Comparison of ENCODE assay signal across 10 cellular contexts in the genomic region with DNA sequence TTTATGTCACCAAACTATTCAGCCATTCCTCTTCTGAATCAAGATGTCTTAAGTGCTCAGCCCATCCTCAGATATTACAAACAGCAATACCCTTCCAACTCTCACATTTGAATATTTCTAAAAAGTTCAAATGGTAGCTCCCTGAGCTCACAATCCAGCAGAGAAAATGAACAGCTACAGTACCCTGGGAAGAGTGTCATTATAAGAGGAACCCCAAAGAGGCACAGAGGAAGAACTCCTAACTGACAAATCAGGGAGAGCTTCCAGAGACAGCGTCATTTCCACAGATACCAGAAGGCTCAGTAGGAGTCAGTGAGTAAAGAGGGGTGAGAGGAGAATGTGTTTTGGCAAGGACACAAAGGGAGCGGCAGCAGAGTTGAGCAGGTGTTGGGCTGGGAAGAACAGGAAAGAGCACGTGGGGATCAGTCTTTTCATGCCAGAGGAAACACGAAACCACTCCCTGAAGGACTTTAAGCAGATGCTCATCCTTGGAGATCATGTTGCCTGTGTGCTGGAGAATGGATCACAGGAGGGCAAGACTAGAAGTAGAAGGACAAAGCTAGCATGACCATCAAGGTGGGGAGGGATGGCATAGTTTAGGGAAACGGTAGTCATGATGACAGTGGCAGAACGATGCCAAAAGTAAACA. TPM values are rescaled to one million over a fixed set of nuclear protein-coding genes. Genes with fewer than 3 reads are reported as not detected.
DNase-seq lines count a peak whose midpoint lies in the region; ATAC-seq and TF ChIP-seq lines count a peak whose summit lies in the region.
"Had no signal": no experiment of that assay in that cellular context is flagged by ENCODE, and none has a peak within 500 bp of the region (broad histone marks: within the 10 kb centered on the region; RNA-seq: fewer than 3 reads in every experiment).

No MANE protein-coding gene starts in this region.

- peaks cover 6 to 28% of the 10 kb centered on the region in 2 donors for H3K4me1 ChIP-seq in left lung

- CTCF ChIA-PET in AG04450 (lab: Charles Lee): interaction anchor here (1.1 to 3.6 kb wide), 3 partner anchors 13 to 342 kb away, joined by 3 to 12 read pairs (median 3); no protein-coding TSS in a partner anchor

- no peaks in the 10 kb centered on the region for H3K36me3 ChIP-seq in left lung

- intact Hi-C loops in left lung (cut with DNase I): no loop called here

- H3K9me3 ChIP-seq in AG04450 (ENCODE audit: control insufficient read depth, insufficient read depth, low read length) (no peaks in the 10 kb centered on the region), left lung (no peaks in the 10 kb centered on the region)

- H3K27me3 ChIP-seq in AG04450 (ENCODE audit: control insufficient read depth, insufficient read depth, low read length): no peaks in the 10 kb centered on the region
- peaks cover 0 to 10% of the 10 kb centered on the region in 2 donors for H3K27me3 ChIP-seq in left lung

- ATAC-seq in left lung (no peak), HG03097 (IDR thresholded peaks at IDR 0.05; ENCODE audit: low FRiP score, unreplicated experiment) (no peak)

- TF ChIP-seq POLR2A in erythroblast (IDR thresholded peaks at IDR 0.05; ENCODE audit: low read length): no peak

- no peak overlapping the region for H3K4me3 ChIP-seq in AG04450 (ENCODE audit: low read depth, low read length)
- H3K4me3 ChIP-seq in left lung: no peak overlapping the region

- DNase-seq in AG04450 (ENCODE audit: low read depth, low spot score) (peak; percentile 30), LHCN-M2 (ENCODE audit: low read depth) (peak; percentile 96), NCI-H82 treated with DMSO at 0.1 percent for 48 hours (lab: John Stamatoyannopoulos, UW; ENCODE audit: unreplicated experiment) (peak; percentile 4), glomerular visceral epithelial cell (ENCODE audit: extremely low spot score) (peak; percentile 78), left lung (no peak), erythroblast (lab: John Stamatoyannopoulos, UW) (no peak)
- no peak for DNase-seq in effector CD4-positive, alpha-beta T cell
- DNase-seq: activated T-cell treated with anti-CD3 and anti-CD28 coated beads for 4 hours, left cardiac atrium had no signal

- peak overlapping the region; percentile 52 for H3K27ac ChIP-seq in AG04450 (ENCODE audit: low read depth, low read length)
- no peak overlapping the region for H3K27ac ChIP-seq in left lung

- POLR2A ChIA-PET in AG04450 (lab: Yijun Ruan, JAX): no interaction called here

- TF ChIP-seq CTCF in AG04450 (IDR thresholded peaks at IDR 0.05; ENCODE audit: low read depth, low read length) (no peak), left lung (IDR thresholded peaks at IDR 0.05) (no peak)

RNA-seq across cellular contexts. Expression of gene CLTCL1, which starts 4.3 kb away (rescaled TPM):
- 6.6 and 8.0 TPM in 2 replicates for polyA plus RNA-seq in AG04450 (2011; rRNA removed)
- 16.7 and 20.5 TPM in 2 replicates for polyA minus RNA-seq in AG04450 (2011; rRNA and poly(A)+ RNA removed)
- 14.4 and 17.7 TPM in 2 replicates for total RNA-seq in LHCN-M2 (2014; rRNA removed)
- 19.1 TPM for polyA plus RNA-seq in LHCN-M2 (2012)
- total RNA-seq in left lung: 1 to 10 TPM; 5.7 to 8.3 TPM

Comparison
In these comparisons a context has a peak if more than half of its experiments do, and no peak if none do; other contexts are left out.
1. DNase-seq: peak in AG04450 (single experiment), LHCN-M2 (single experiment), NCI-H82 treated with DMSO at 0.1 percent for 48 hours (single experiment) and glomerular visceral epithelial cell (single experiment); none in left lung (0 of 2), effector CD4-positive, alpha-beta T cell (single experiment) and erythroblast (0 of 2).